Comparison of ENCODE assay signal across 10 cellular contexts in the genomic region with DNA sequence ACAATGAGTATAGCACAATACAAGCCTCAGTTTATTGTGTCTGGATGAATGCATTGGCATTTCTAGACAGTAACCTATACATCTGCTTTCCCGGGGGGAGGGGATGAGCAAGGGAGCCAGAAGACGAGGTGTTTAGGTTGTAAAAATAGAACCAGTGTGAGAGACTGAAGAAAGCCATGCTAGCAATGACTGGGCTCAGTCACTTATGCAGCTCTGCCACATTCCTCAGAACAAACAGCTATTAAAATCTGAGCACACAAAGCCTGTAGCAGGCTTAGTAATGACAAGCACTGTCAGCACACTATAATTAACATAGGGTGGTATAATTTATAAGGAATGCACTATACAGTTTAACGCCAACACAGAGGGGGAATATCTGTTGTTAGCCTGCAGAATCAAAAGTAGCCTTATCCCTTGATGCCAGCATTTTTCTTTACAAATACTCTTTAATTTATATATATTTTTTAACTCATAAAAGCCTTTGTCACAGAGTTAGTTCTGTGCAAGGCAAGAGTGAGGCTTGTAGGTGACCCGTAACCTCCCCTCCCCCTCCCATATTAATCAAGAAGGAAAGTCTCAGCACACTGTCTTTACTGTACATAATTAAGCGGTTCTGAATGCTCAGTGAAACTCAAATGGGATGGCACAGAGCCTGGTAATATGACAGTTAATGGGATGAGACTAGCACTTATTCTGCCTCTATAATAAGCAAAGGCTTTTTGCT.
DNase-seq lines count a peak whose midpoint lies in the region; ATAC-seq and TF ChIP-seq lines count a peak whose summit lies in the region.
"Had no signal": no experiment of that assay in that cellular context is flagged by ENCODE, and none has a peak within 500 bp of the region (broad histone marks: within the 10 kb centered on the region; RNA-seq: fewer than 3 reads in every experiment).

No MANE protein-coding gene starts in this region.

- no peak for TF ChIP-seq CTCF in heart left ventricle (IDR thresholded peaks at IDR 0.05)
- TF ChIP-seq CTCF in retinal pigment epithelial cell (conservative IDR thresholded peaks at IDR 0.05; ENCODE audit: low read depth, low read length), result no peak
- TF ChIP-seq CTCF in body of pancreas (IDR thresholded peaks at IDR 0.05), result no peak

- ATAC-seq in heart left ventricle (peak; percentile 75 to 82 (median 77)), GM19395 (IDR thresholded peaks at IDR 0.05; ENCODE audit: unreplicated experiment) (no peak), body of pancreas (no peak)
- no peak for ATAC-seq in activated naive CD8-positive, alpha-beta T cell treated with anti-CD3 and anti-CD28 coated beads, Interleukin-2, amount 50 U/mL, for 24 hours
- ATAC-seq: gastrocnemius medialis had no signal

- no peaks in the 10 kb centered on the region for H3K27me3 Mint-ChIP-seq in activated naive CD8-positive, alpha-beta T cell treated with anti-CD3 and anti-CD28 coated beads, Interleukin-2, amount 50 U/mL, for 24 hours
- H3K27me3 Mint-ChIP-seq: naive B cell had no signal

- no peaks in the 10 kb centered on the region for H3K36me3 Mint-ChIP-seq in activated naive CD8-positive, alpha-beta T cell treated with anti-CD3 and anti-CD28 coated beads, Interleukin-2, amount 50 U/mL, for 24 hours (ENCODE audit: low read depth)
- H3K36me3 Mint-ChIP-seq: naive B cell had no signal

- no peaks in the 10 kb centered on the region for H3K9me3 ChIP-seq in heart left ventricle
- no peaks in the 10 kb centered on the region for H3K9me3 ChIP-seq in body of pancreas
- H3K9me3 ChIP-seq: gastrocnemius medialis had no signal

- H3K4me3 ChIP-seq in heart left ventricle (no peak overlapping the region), retinal pigment epithelial cell (ENCODE audit: low read length) (no peak overlapping the region), body of pancreas (no peak overlapping the region)
- H3K4me3 ChIP-seq: gastrocnemius medialis had no signal

- WGBS in heart left ventricle, 4 donors, result 41 to 54% (median 51%) methylated on average over 5 of the region's 5 CpGs
- WGBS in body of pancreas, 2 donors, result 63 to 65% methylated on average over 5 of the region's 5 CpGs

- no peak for TF ChIP-seq POLR2A in heart left ventricle (IDR thresholded peaks at IDR 0.05)
- no peak for TF ChIP-seq POLR2A in body of pancreas (IDR thresholded peaks at IDR 0.05)

- H3K4me1 ChIP-seq in heart left ventricle (peaks cover 6 to 48% (median 34%) of the 10 kb centered on the region in 12 donors), body of pancreas (no peaks in the 10 kb centered on the region)

- intact Hi-C loops in heart left ventricle (cut with DNase I), result loop anchor here in 2 of 10 donors (5.0 kb wide), 2 partner anchors 100 to 110 kb away; no protein-coding TSS in a partner anchor
- intact Hi-C loops in body of pancreas (cut with DNase I), result no loop called here

- H3K27me3 ChIP-seq in heart left ventricle (no peaks in the 10 kb centered on the region), body of pancreas (no peaks in the 10 kb centered on the region)
- H3K27me3 ChIP-seq: gastrocnemius medialis had no signal

- no peak overlapping the region for H3K27ac Mint-ChIP-seq in activated naive CD8-positive, alpha-beta T cell treated with anti-CD3 and anti-CD28 coated beads, Interleukin-2, amount 50 U/mL, for 24 hours
- H3K27ac Mint-ChIP-seq: naive B cell had no signal

- H3K27ac ChIP-seq in heart left ventricle, result peak overlapping the region in 10 of 12 donors; percentile 14 to 69 (median 42)
- H3K27ac ChIP-seq in body of pancreas, result no peak overlapping the region
- H3K27ac ChIP-seq: gastrocnemius medialis had no signal

- H3K9me3 Mint-ChIP-seq in activated naive CD8-positive, alpha-beta T cell treated with anti-CD3 and anti-CD28 coated beads, Interleukin-2, amount 50 U/mL, for 24 hours, result no peaks in the 10 kb centered on the region
- H3K9me3 Mint-ChIP-seq: naive B cell had no signal

- no peaks in the 10 kb centered on the region for H3K4me1 Mint-ChIP-seq in activated naive CD8-positive, alpha-beta T cell treated with anti-CD3 and anti-CD28 coated beads, Interleukin-2, amount 50 U/mL, for 24 hours

- no peak overlapping the region for H3K4me3 Mint-ChIP-seq in activated naive CD8-positive, alpha-beta T cell treated with anti-CD3 and anti-CD28 coated beads, Interleukin-2, amount 50 U/mL, for 24 hours
- H3K4me3 Mint-ChIP-seq: naive B cell had no signal

- H3K36me3 ChIP-seq in heart left ventricle (no peaks in the 10 kb centered on the region), body of pancreas (replicated peaks in 1 of 2; ENCODE audit: insufficient read depth in 1 of 2, low read depth in 2 of 2) (no peaks in the 10 kb centered on the region)
- H3K36me3 ChIP-seq: gastrocnemius medialis had no signal

- DNase-seq in NCI-H345 (lab: John Stamatoyannopoulos, UW) (peak; percentile 21), NCI-H345 treated with DMSO at 0.1 percent for 48 hours (lab: John Stamatoyannopoulos, UW; ENCODE audit: unreplicated experiment) (no peak), NCI-H82 (lab: John Stamatoyannopoulos, UW) (peak; percentile 77), heart left ventricle (peak in 1 of 5 donors; percentile 24), retinal pigment epithelial cell (ENCODE audit: low read depth) (peak; percentile 55), body of pancreas (no peak)
- DNase-seq in activated naive CD8-positive, alpha-beta T cell treated with anti-CD3 and anti-CD28 coated beads, Interleukin-2, amount 50 U/mL, for 24 hours, result no peak
- DNase-seq: gastrocnemius medialis, naive B cell had no signal

Comparison
In these comparisons a context has a peak if more than half of its experiments do, and no peak if none do; other contexts are left out.
1. DNase-seq: peak in NCI-H345 (single experiment), NCI-H82 (single experiment) and retinal pigment epithelial cell (single experiment); none in NCI-H345 treated with DMSO at 0.1 percent for 48 hours (single experiment), body of pancreas (0 of 4) and activated naive CD8-positive, alpha-beta T cell treated with anti-CD3 and anti-CD28 coated beads, Interleukin-2, amount 50 U/mL, for 24 hours (single experiment).
2. ATAC-seq: peak in heart left ventricle (4 of 4); none in GM19395 (single experiment), body of pancreas (single experiment) and activated naive CD8-positive, alpha-beta T cell treated with anti-CD3 and anti-CD28 coated beads, Interleukin-2, amount 50 U/mL, for 24 hours (single experiment).
3. H3K27ac ChIP-seq: peak in heart left ventricle (10 of 12); none in body of pancreas (0 of 4).